39 cellular contexts compared by ENCODE assay signal in the genomic region with DNA sequence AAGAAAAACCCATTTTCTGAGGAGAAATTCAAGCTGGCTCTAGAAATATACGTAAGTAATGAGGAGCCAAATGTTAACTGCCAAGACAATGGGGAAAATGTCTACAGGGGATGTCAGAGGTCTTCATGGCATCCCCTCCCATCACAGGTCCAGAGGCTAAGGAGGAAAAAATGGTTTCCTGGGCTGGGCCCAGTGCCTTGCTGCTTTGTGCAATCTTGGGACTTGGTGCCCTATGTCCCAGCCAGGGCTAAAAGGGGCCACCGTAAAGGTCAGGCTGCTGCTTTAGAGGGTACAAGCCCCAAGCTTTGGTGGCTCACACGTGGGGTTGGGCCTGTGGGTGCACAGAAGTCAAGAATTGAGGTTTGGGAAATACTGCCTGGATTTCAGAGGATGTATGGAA. TPM values are rescaled to one million over a fixed set of nuclear protein-coding genes. Genes with fewer than 3 reads are reported as not detected.
"Had no signal": no experiment of that assay in that cellular context is flagged by ENCODE, and none has a peak within 500 bp of the region (broad histone marks: within the 10 kb centered on the region; RNA-seq: fewer than 3 reads in every experiment).

No MANE protein-coding gene starts in this region.

- H3K36me3 ChIP-seq: adrenal gland, ascending aorta, brain microvascular endothelial cell, breast epithelium, cardiac muscle cell had no signal

- H3K4me1 Mint-ChIP-seq: activated naive CD4-positive, alpha-beta T cell treated with anti-CD3 and anti-CD28 coated beads, Interleukin-2, amount 10 ng/mL, durations not matched to agents 7 days and 5 days; activated naive CD4-positive, alpha-beta T cell treated with anti-CD3 and anti-CD28 coated beads, Interleukin-2, amount 50 U/mL, for 24 hours; activated naive CD8-positive, alpha-beta T cell treated with anti-CD3 and anti-CD28 coated beads for 36 hours; activated naive CD8-positive, alpha-beta T cell treated with anti-CD3 and anti-CD28 coated beads, Interleukin-2, amount 10 ng/mL, durations not matched to agents 7 days and 5 days; activated naive CD8-positive, alpha-beta T cell treated with anti-CD3 and anti-CD28 coated beads, Interleukin-2, amount 50 U/mL, for 24 hours; activated T-helper 17 cell treated with anti-CD3 and anti-CD28 coated beads, Interleukin-2, amount 50 U/mL, for 72 hours; brain; central memory CD8-positive, alpha-beta T cell had no signal

- FAIRE-seq: astrocyte, bronchial epithelial cell had no signal

- H3K27ac Mint-ChIP-seq: activated naive CD4-positive, alpha-beta T cell treated with anti-CD3 and anti-CD28 coated beads for 36 hours; activated naive CD4-positive, alpha-beta T cell treated with anti-CD3 and anti-CD28 coated beads, Interleukin-2, amount 10 ng/mL, durations not matched to agents 7 days and 5 days; activated naive CD4-positive, alpha-beta T cell treated with anti-CD3 and anti-CD28 coated beads, Interleukin-2, amount 50 U/mL, for 24 hours; activated naive CD4-positive, alpha-beta T cell treated with anti-CD3 and anti-CD28 coated beads, Interleukin-2, amount 50 U/mL, for 72 hours; activated naive CD8-positive, alpha-beta T cell; activated naive CD8-positive, alpha-beta T cell treated with anti-CD3 and anti-CD28 coated beads for 36 hours; activated naive CD8-positive, alpha-beta T cell treated with anti-CD3 and anti-CD28 coated beads, Interleukin-2, amount 10 ng/mL, durations not matched to agents 7 days and 5 days; activated naive CD8-positive, alpha-beta T cell treated with anti-CD3 and anti-CD28 coated beads, Interleukin-2, amount 50 U/mL, for 24 hours; activated T-cell treated with anti-CD3 and anti-CD28 coated beads, Interleukin-2, amount 50 U/mL, for 24 hours; activated T-cell treated with anti-CD3 and anti-CD28 coated beads, Interleukin-2, amount 50 U/mL, for 72 hours; activated T-helper 1 cell treated with anti-CD3 and anti-CD28 coated beads, Interleukin-12 subunit alpha, Interleukin-12 subunit beta, Interleukin-2, Interleukin-4 antibody, amounts not matched to agents 30 ng/mL and 10 ng/mL and 1 ng/mL, durations not matched to agents 14 hours and 24 hours and 36 hours; activated T-helper 17 cell treated with anti-CD3 and anti-CD28 coated beads, Interleukin-2, amount 50 U/mL, for 72 hours; activated T-helper 2 cell treated with anti-CD3 and anti-CD28 coated beads, Interferon-gamma antibody, Interleukin-2, Interleukin-4, amounts not matched to agents 10 μg/mL and 5 μg/mL and 100 μg/mL, durations not matched to agents 14 hours and 24 hours and 36 hours; brain had no signal

- H3K36me3 Mint-ChIP-seq: activated naive CD4-positive, alpha-beta T cell treated with anti-CD3 and anti-CD28 coated beads, Interleukin-2, amount 10 ng/mL, durations not matched to agents 7 days and 5 days; activated naive CD4-positive, alpha-beta T cell treated with anti-CD3 and anti-CD28 coated beads, Interleukin-2, amount 50 U/mL, for 24 hours; activated naive CD8-positive, alpha-beta T cell treated with anti-CD3 and anti-CD28 coated beads, Interleukin-2, amount 10 ng/mL, durations not matched to agents 7 days and 5 days; brain had no signal

- H3K9me3 ChIP-seq: adrenal gland, ascending aorta had no signal

- H3K4me3 Mint-ChIP-seq: activated naive CD4-positive, alpha-beta T cell treated with anti-CD3 and anti-CD28 coated beads for 36 hours; activated naive CD4-positive, alpha-beta T cell treated with anti-CD3 and anti-CD28 coated beads, Interleukin-2, amount 10 ng/mL, durations not matched to agents 7 days and 5 days; activated naive CD4-positive, alpha-beta T cell treated with anti-CD3 and anti-CD28 coated beads, Interleukin-2, amount 50 U/mL, for 24 hours; activated naive CD8-positive, alpha-beta T cell; activated naive CD8-positive, alpha-beta T cell treated with anti-CD3 and anti-CD28 coated beads for 36 hours; activated naive CD8-positive, alpha-beta T cell treated with anti-CD3 and anti-CD28 coated beads, Interleukin-2, amount 10 ng/mL, durations not matched to agents 7 days and 5 days; activated naive CD8-positive, alpha-beta T cell treated with anti-CD3 and anti-CD28 coated beads, Interleukin-2, amount 50 U/mL, for 24 hours; activated T-cell treated with anti-CD3 and anti-CD28 coated beads, Interleukin-2, amount 50 U/mL, for 24 hours; activated T-cell treated with anti-CD3 and anti-CD28 coated beads, Interleukin-2, amount 50 U/mL, for 4 hours; activated T-cell treated with anti-CD3 and anti-CD28 coated beads, Interleukin-2, amount 50 U/mL, for 72 hours; activated T-helper 1 cell treated with anti-CD3 and anti-CD28 coated beads, Interleukin-12 subunit alpha, Interleukin-12 subunit beta, Interleukin-2, Interleukin-4 antibody, amounts not matched to agents 30 ng/mL and 10 ng/mL and 1 ng/mL, durations not matched to agents 14 hours and 24 hours and 36 hours; activated T-helper 17 cell treated with anti-CD3 and anti-CD28 coated beads, Interleukin-2, amount 50 U/mL, for 72 hours; brain; central memory CD8-positive, alpha-beta T cell had no signal

- ATAC-seq: activated naive CD4-positive, alpha-beta T cell treated with anti-CD3 and anti-CD28 coated beads, Interleukin-2, amount 50 U/mL, for 72 hours; activated naive CD8-positive, alpha-beta T cell treated with anti-CD3 and anti-CD28 coated beads, Interleukin-2, amount 50 U/mL, for 24 hours; activated T-cell treated with anti-CD3 and anti-CD28 coated beads, Interleukin-2, amount 50 U/mL, for 4 hours; activated T-cell treated with anti-CD3 and anti-CD28 coated beads, Interleukin-2, amount 50 U/mL, for 72 hours; activated T-helper 17 cell treated with anti-CD3 and anti-CD28 coated beads, Interleukin-2, amount 50 U/mL, for 72 hours; body of pancreas had no signal

- H3K27me3 ChIP-seq: adrenal gland, ascending aorta, body of pancreas, brain microvascular endothelial cell, breast epithelium, cardiac muscle cell had no signal

- DNase-seq: activated effector memory CD4-positive, alpha-beta T cell treated with anti-CD3 and anti-CD28 coated beads, Interleukin-2, amount 50 U/mL, for 16 hours; activated effector memory CD4-positive, alpha-beta T cell treated with Interleukin-2 at 50 U/mL for 16 hours; activated gamma-delta T cell; activated gamma-delta T cell treated with Interleukin-2 at 50 U/mL for 16 hours; activated naive CD4-positive, alpha-beta T cell; activated naive CD4-positive, alpha-beta T cell treated with anti-CD3 and anti-CD28 coated beads for 36 hours; activated naive CD4-positive, alpha-beta T cell treated with anti-CD3 and anti-CD28 coated beads, Interleukin-2, amount 10 ng/mL, durations not matched to agents 7 days and 5 days; activated naive CD4-positive, alpha-beta T cell treated with anti-CD3 and anti-CD28 coated beads, Interleukin-2, amount 50 U/mL, for 16 hours; activated naive CD4-positive, alpha-beta T cell treated with Interleukin-2 at 50 U/mL for 16 hours; activated naive CD8-positive, alpha-beta T cell treated with anti-CD3 and anti-CD28 coated beads for 36 hours; activated naive CD8-positive, alpha-beta T cell treated with anti-CD3 and anti-CD28 coated beads, Interleukin-2, amount 10 ng/mL, durations not matched to agents 7 days and 5 days; activated naive CD8-positive, alpha-beta T cell treated with anti-CD3 and anti-CD28 coated beads, Interleukin-2, amount 50 U/mL, for 24 hours; activated T-cell treated with anti-CD3 and anti-CD28 coated beads, Interleukin-2, amount 50 U/mL, for 24 hours; activated T-cell treated with anti-CD3 and anti-CD28 coated beads, Interleukin-2, amount 50 U/mL, for 4 hours; activated T-cell treated with anti-CD3 and anti-CD28 coated beads, Interleukin-2, amount 50 U/mL, for 48 hours; activated T-cell treated with anti-CD3 and anti-CD28 coated beads, Interleukin-2, amount 50 U/mL, for 72 hours; adrenal gland; amniotic stem cell; amygdala; anterior cingulate cortex; aorta; body of pancreas; brain microvascular endothelial cell; caudate nucleus; central memory CD4-positive, alpha-beta T cell; cerebellar nuclear complex had no signal

- H3K4me1 ChIP-seq: adrenal gland, breast epithelium had no signal

- H3K27ac ChIP-seq: adrenal gland, ascending aorta, body of pancreas, brain microvascular endothelial cell, breast epithelium, cardiac muscle cell had no signal

- H3K4me3 ChIP-seq: adrenal gland, ascending aorta, body of pancreas, breast epithelium, cardiac muscle cell had no signal

RNA-seq across cellular contexts. Expression of gene IGFBP7, which starts 17.2 kb away (rescaled TPM):
- total RNA-seq: activated naive CD8-positive, alpha-beta T cell treated with anti-CD3 and anti-CD28 coated beads for 36 hours; activated T-cell treated with anti-CD3 and anti-CD28 coated beads, Interleukin-2, amount 50 U/mL, for 72 hours; activated T-helper 1 cell treated with anti-CD3 and anti-CD28 coated beads, Interleukin-12 subunit alpha, Interleukin-12 subunit beta, Interleukin-2, Interleukin-4 antibody, amounts not matched to agents 30 ng/mL and 10 ng/mL and 1 ng/mL, durations not matched to agents 14 hours and 24 hours and 36 hours; activated T-helper 17 cell treated with anti-CD3 and anti-CD28 coated beads, Interleukin-2, amount 50 U/mL, for 72 hours; activated T-helper 2 cell treated with anti-CD3 and anti-CD28 coated beads, Interferon-gamma antibody, Interleukin-2, Interleukin-4, amounts not matched to agents 10 μg/mL and 5 μg/mL and 100 μg/mL, durations not matched to agents 14 hours and 24 hours and 36 hours had no signal
